In genomic region chr9:131008909-131009618, GRCh38 we compare ENCODE assay signal across 1 cellular context.
TF ChIP-seq lines count a peak whose summit lies in the region.

Gene LAMC3, plus strand, starts transcription at chr9:131009174. Its CDS starts 41 bp downstream, at chr9:131009215.

TF ChIP-seq in K562, 482 proteins besides CTCF, POLR2A, EP300 and RAD21:
- no peak for TF ChIP-seq BCLAF1 (IDR thresholded peaks at IDR 0.05; ENCODE audit: borderline replicate concordance in 1 of 2, control insufficient read depth in 1 of 2, low read depth in 2 of 2, low read length in 1 of 2)
- TF ChIP-seq TCFL5 (CRISPR knock-in tag; conservative IDR thresholded peaks at IDR 0.05): no peak
- TF ChIP-seq, protein P1, sequence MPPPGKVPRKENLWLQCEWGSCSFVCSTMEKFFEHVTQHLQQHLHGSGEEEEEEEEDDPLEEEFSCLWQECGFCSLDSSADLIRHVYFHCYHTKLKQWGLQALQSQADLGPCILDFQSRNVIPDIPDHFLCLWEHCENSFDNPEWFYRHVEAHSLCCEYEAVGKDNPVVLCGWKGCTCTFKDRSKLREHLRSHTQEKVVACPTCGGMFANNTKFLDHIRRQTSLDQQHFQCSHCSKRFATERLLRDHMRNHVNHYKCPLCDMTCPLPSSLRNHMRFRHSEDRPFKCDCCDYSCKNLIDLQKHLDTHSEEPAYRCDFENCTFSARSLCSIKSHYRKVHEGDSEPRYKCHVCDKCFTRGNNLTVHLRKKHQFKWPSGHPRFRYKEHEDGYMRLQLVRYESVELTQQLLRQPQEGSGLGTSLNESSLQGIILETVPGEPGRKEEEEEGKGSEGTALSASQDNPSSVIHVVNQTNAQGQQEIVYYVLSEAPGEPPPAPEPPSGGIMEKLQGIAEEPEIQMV (tag; conservative IDR thresholded peaks at IDR 0.05; ENCODE audit: low read depth): no peak
- no peak for TF ChIP-seq ZNF780A (CRISPR knock-in tag; IDR thresholded peaks at IDR 0.05)
- TF ChIP-seq FOXP1 (CRISPR knock-in tag; IDR thresholded peaks at IDR 0.05): no peak
